ENCODE assay signal across 2 cellular contexts in genomic region chr7:55044318-55044717, GRCh38.
TF ChIP-seq lines count a peak whose summit lies in the region.

No MANE protein-coding gene starts in this region.

TF ChIP-seq in liver, 16 proteins besides CTCF, POLR2A, EP300 and RAD21:
- no peak for TF ChIP-seq JUND (IDR thresholded peaks at IDR 0.05)
- TF ChIP-seq TAF1 (conservative IDR thresholded peaks at IDR 0.05), result no peak
- TF ChIP-seq MAX (IDR thresholded peaks at IDR 0.05), result no peak
- TF ChIP-seq RXRA (IDR thresholded peaks at IDR 0.05), result no peak
- TF ChIP-seq FOXA1 (IDR thresholded peaks at IDR 0.05), result no peak
- TF ChIP-seq ATF3 (IDR thresholded peaks at IDR 0.05), result no peak
- TF ChIP-seq HNF4G (IDR thresholded peaks at IDR 0.05), result no peak
- TF ChIP-seq SP1 (IDR thresholded peaks at IDR 0.05), result no peak
- no peak for TF ChIP-seq HNF4A (conservative IDR thresholded peaks at IDR 0.05)
- TF ChIP-seq REST (IDR thresholded peaks at IDR 0.05), result no peak
- no peak for TF ChIP-seq GABPA (IDR thresholded peaks at IDR 0.05 in 1 of 2, conservative IDR thresholded peaks at IDR 0.05 in 1 of 2)
- TF ChIP-seq EGR1 (IDR thresholded peaks at IDR 0.05; ENCODE audit: low read depth in 2 of 2), result no peak
- TF ChIP-seq NR2F2 (IDR thresholded peaks at IDR 0.05), result no peak
- no peak for TF ChIP-seq ZBTB33 (IDR thresholded peaks at IDR 0.05)
- no peak for TF ChIP-seq FOXA2 (IDR thresholded peaks at IDR 0.05)
- TF ChIP-seq YY1 (IDR thresholded peaks at IDR 0.05), result no peak

TF ChIP-seq in HepG2, 621 proteins besides CTCF, POLR2A, EP300 and RAD21:
- TF ChIP-seq PHB2 (IDR thresholded peaks at IDR 0.05; ENCODE audit: partially characterized antibody) (no peak), MXD1 (CRISPR knock-in tag; IDR thresholded peaks at IDR 0.05) (no peak), THAP8 (CRISPR knock-in tag; IDR thresholded peaks at IDR 0.05; ENCODE audit: borderline replicate concordance) (no peak)
TF ChIP-seq in HepG2: peak in this region for 0.
